Comparison of ENCODE assay signal across 9 cellular contexts in the genomic region with DNA sequence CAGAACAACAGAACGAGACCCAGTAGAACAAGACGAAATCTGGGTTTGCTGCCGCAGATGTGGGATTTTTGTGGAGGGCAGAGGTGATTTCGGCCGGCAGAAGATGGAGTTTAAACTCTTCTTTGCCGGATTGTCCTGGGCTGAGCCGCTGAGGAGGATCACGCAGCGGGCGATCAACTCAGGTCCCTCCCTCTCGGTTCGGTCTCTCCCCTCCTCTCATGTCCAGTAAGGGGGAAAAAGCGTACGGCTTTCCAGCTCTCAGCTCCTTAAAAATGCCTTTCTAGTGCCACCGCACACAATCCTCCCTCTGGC. TPM values are rescaled to one million over a fixed set of nuclear protein-coding genes. Genes with fewer than 3 reads are reported as not detected.
DNase-seq lines count a peak whose midpoint lies in the region; ATAC-seq and TF ChIP-seq lines count a peak whose summit lies in the region.
"Had no signal": no experiment of that assay in that cellular context is flagged by ENCODE, and none has a peak within 500 bp of the region (broad histone marks: within the 10 kb centered on the region; RNA-seq: fewer than 3 reads in every experiment).

No MANE protein-coding gene starts in this region.

- CTCF ChIA-PET in activated CD4-positive, alpha-beta T cell treated with anti-CD3 and anti-CD28 coated beads for 36 hours (lab: Charles Lee), result interaction anchor here (0.7 to 5.9 kb wide), 16 partner anchors 17 to 302 kb away, joined by 3 to 94 read pairs (median 5); partner anchors contain the start of genes FAM222B, NEK8 and TLCD1

- peak overlapping the region; percentile 85 for H3K4me3 ChIP-seq in suprapubic skin

- no peak for TF ChIP-seq POLR2A in suprapubic skin (IDR thresholded peaks at IDR 0.05)

- POLR2A ChIA-PET in activated CD4-positive, alpha-beta T cell treated with anti-CD3 and anti-CD28 coated beads for 36 hours (lab: Charles Lee), result interaction anchor here (0.5 to 2.4 kb wide), 5 partner anchors 23 to 229 kb away, joined by 3 to 19 read pairs (median 5); partner anchors contain the start of genes FLOT2, NEK8, RPL23A and TLCD1

- H3K4me1 Mint-ChIP-seq in activated CD4-positive, alpha-beta T cell treated with anti-CD3 and anti-CD28 coated beads for 36 hours, result peaks cover 49% of the 10 kb centered on the region
- H3K4me1 Mint-ChIP-seq in activated naive CD8-positive, alpha-beta T cell (ENCODE audit: low read depth), result peaks cover 48% of the 10 kb centered on the region

- no peak overlapping the region for H3K4me3 Mint-ChIP-seq in activated CD4-positive, alpha-beta T cell treated with anti-CD3 and anti-CD28 coated beads for 36 hours
- peak overlapping the region; percentile 94 for H3K4me3 Mint-ChIP-seq in activated naive CD8-positive, alpha-beta T cell

- no peak for TF ChIP-seq CTCF in suprapubic skin (IDR thresholded peaks at IDR 0.05)

- H3K27ac ChIP-seq in suprapubic skin, result peak overlapping the region; percentile 93

- intact Hi-C loops in activated CD4-positive, alpha-beta T cell treated with anti-CD3 and anti-CD28 coated beads for 36 hours (cut with DNase I, micrococcal nuclease), result loop anchor here (2.0 to 5.0 kb wide), 2 partner anchors 22 to 1657 kb away; partner anchors contain the start of gene WSB1 (in 1 of the 2)

- TF ChIP-seq EP300 in suprapubic skin (IDR thresholded peaks at IDR 0.05), result no peak

- H3K9me3 ChIP-seq in suprapubic skin, result no peaks in the 10 kb centered on the region

- no peak for DNase-seq in activated CD4-positive, alpha-beta T cell treated with anti-CD3 and anti-CD28 coated beads for 36 hours
- DNase-seq in activated CD4-positive, alpha-beta T cell treated with anti-CD3 and anti-CD28 coated beads, Interleukin-2, amount 50 U/mL, for 48 hours, result no peak
- peak; percentile 52 for DNase-seq in iris pigment epithelial cell (ENCODE audit: low read depth)
- DNase-seq in suprapubic skin (ENCODE audit: low spot score in 2 of 2), result no peak
- no peak for DNase-seq in DMS53 treated with DMSO at 0.1 percent for 48 hours (lab: John Stamatoyannopoulos, UW; ENCODE audit: unreplicated experiment)

- no peaks in the 10 kb centered on the region for H3K27me3 Mint-ChIP-seq in activated CD4-positive, alpha-beta T cell treated with anti-CD3 and anti-CD28 coated beads for 36 hours
- no peaks in the 10 kb centered on the region for H3K27me3 Mint-ChIP-seq in activated naive CD8-positive, alpha-beta T cell

- peaks cover 49% of the 10 kb centered on the region for H3K36me3 Mint-ChIP-seq in activated CD4-positive, alpha-beta T cell treated with anti-CD3 and anti-CD28 coated beads for 36 hours (ENCODE audit: low read depth)
- H3K36me3 Mint-ChIP-seq in activated naive CD8-positive, alpha-beta T cell, result peaks cover 14% of the 10 kb centered on the region

- H3K4me1 ChIP-seq in suprapubic skin, result peaks cover 48% of the 10 kb centered on the region

- 3% methylated on average over 11 of the region's 15 CpGs for WGBS in suprapubic skin

- no peaks in the 10 kb centered on the region for H3K9me3 Mint-ChIP-seq in activated CD4-positive, alpha-beta T cell treated with anti-CD3 and anti-CD28 coated beads for 36 hours (ENCODE audit: low read depth)
- no peaks in the 10 kb centered on the region for H3K9me3 Mint-ChIP-seq in activated naive CD8-positive, alpha-beta T cell (ENCODE audit: low read depth)

- H3K27me3 ChIP-seq in suprapubic skin, result no peaks in the 10 kb centered on the region

- peak overlapping the region; percentile 92 for H3K27ac Mint-ChIP-seq in activated CD4-positive, alpha-beta T cell treated with anti-CD3 and anti-CD28 coated beads for 36 hours
- peak overlapping the region; percentile 92 for H3K27ac Mint-ChIP-seq in activated naive CD8-positive, alpha-beta T cell

- no peak for ATAC-seq in activated CD4-positive, alpha-beta T cell treated with anti-CD3 and anti-CD28 coated beads for 36 hours
- ATAC-seq in HG02571 (IDR thresholded peaks at IDR 0.05; ENCODE audit: unreplicated experiment), result no peak
- ATAC-seq in GM21526 (IDR thresholded peaks at IDR 0.05; ENCODE audit: low FRiP score, unreplicated experiment), result no peak

- no peaks in the 10 kb centered on the region for H3K36me3 ChIP-seq in suprapubic skin

RNA-seq across cellular contexts. Expression of gene PHF12, which starts 2.5 kb away (rescaled TPM):
- total RNA-seq in activated CD4-positive, alpha-beta T cell treated with anti-CD3 and anti-CD28 coated beads for 36 hours, result 10 to 100 TPM; 48.6 to 52.3 TPM
- total RNA-seq in suprapubic skin, result 10 to 100 TPM; 24.4 to 80.9 (median 35.4) TPM

RNA-seq across cellular contexts. Expression of gene DHRS13, which starts 46.0 kb away (rescaled TPM):
- total RNA-seq in activated CD4-positive, alpha-beta T cell treated with anti-CD3 and anti-CD28 coated beads for 36 hours, result 10 to 100 TPM; 23.3 to 29.5 TPM
- total RNA-seq in suprapubic skin, result 10 to 100 TPM; 15.1 to 26.8 (median 20.2) TPM

RNA-seq across cellular contexts. Expression of gene FLOT2, which starts 51.3 kb away (rescaled TPM):
- total RNA-seq in activated CD4-positive, alpha-beta T cell treated with anti-CD3 and anti-CD28 coated beads for 36 hours, result 10 to 100 TPM; 81.3 to 88.4 TPM
- 10 to 100 TPM; 41.7 to 57.5 (median 52.3) TPM for total RNA-seq in suprapubic skin

RNA-seq across cellular contexts. Expression of gene SEZ6, which starts 57.0 kb away (rescaled TPM):
- not detected for total RNA-seq in activated CD4-positive, alpha-beta T cell treated with anti-CD3 and anti-CD28 coated beads for 36 hours
- total RNA-seq in suprapubic skin, result not detected
- total RNA-seq: activated CD8-positive, alpha-beta memory T cell treated with anti-CD3 and anti-CD28 coated beads for 36 hours had no signal
